Comparison of ENCODE assay signal across 8 cellular contexts in the genomic region with DNA sequence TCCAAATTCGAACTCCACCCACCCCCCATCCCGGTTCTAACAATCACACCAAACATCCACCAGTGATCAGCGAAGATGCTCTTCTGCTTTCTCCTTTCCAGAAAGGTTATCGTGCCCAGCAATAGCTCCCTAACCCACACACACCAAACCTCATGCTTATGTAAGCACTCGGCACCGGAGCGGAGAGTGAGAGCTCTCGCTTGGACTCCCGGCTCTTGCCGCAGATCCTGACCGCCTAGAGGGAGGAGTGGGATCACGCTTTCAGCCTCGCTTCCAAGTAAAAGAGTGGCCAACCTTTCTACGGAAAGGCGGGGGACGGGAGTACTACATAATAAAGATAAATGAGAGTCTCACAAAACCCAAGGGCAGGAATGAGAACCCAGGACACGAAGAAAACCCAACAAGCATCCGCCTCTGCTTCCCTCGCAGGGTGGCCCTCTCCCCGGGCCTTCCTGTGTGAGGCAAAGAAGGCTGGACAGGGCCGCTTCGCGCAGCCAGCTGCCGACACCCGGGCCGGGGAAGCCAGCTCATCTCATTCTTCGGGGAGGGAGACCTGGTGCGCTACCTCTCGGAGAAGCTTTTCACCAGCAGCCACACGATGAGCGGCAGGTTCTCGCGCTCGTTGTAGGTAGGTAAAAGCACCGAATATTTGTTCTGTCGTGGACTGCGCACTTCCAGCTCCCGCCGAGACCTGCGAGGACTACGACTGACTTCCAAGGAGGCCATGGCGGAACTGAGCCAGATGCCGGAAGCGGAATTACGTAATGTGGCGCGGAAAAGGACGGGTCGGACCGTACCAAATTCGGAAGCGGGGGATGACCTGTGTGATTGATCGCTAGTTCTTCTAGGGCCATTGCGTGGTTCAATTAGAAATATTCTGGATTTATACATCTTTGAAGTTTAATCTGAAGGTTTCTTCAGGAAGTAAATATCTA. TPM values are rescaled to one million over a fixed set of nuclear protein-coding genes. Genes with fewer than 3 reads are reported as not detected.
DNase-seq lines count a peak whose midpoint lies in the region; FAIRE-seq and TF ChIP-seq lines count a peak whose summit lies in the region.

A gene (minus strand): TSS at position 735 of the 935 bp plus-strand sequence. CDS start 9 bp downstream, at position 726.

- no peaks in the 10 kb centered on the region for H3K27me3 ChIP-seq in neuron (ENCODE audit: insufficient read depth, low read length)
- no peaks in the 10 kb centered on the region for H3K27me3 ChIP-seq in subcutaneous abdominal adipose tissue (ENCODE audit: control insufficient read depth in 5 of 5, insufficient read depth in 4 of 5, low read length in 5 of 5)

- peak within 1 kb of the TSS; percentile 98 for H3K27ac ChIP-seq in subcutaneous abdominal adipose tissue (ENCODE audit: low read depth, low read length)

- peaks cover 27% of the 10 kb centered on the region for H3K36me3 ChIP-seq in neuron (ENCODE audit: insufficient read depth, low read length)
- H3K36me3 ChIP-seq in subcutaneous abdominal adipose tissue (ENCODE audit: control insufficient read depth in 5 of 5, insufficient read depth in 5 of 5, low read length in 5 of 5): peaks cover 6 to 21% (median 17%) of the 10 kb centered on the region in 5 donors

- H2AFZ ChIP-seq in neuron (ENCODE audit: low read depth, low read length): peak within 1 kb of the TSS; percentile 69

- H3K4me3 ChIP-seq in neuron (ENCODE audit: low read length) (peak within 1 kb of the TSS; percentile 84), subcutaneous abdominal adipose tissue (ENCODE audit: low read depth in 1 of 5, low read length in 5 of 5) (peak within 1 kb of the TSS; percentile 96 to 99 (median 99))

- peaks cover 30% of the 10 kb centered on the region for H3K4me1 ChIP-seq in neuron (ENCODE audit: insufficient read depth, low read length)
- H3K4me1 ChIP-seq in subcutaneous abdominal adipose tissue (ENCODE audit: control insufficient read depth in 5 of 5, insufficient read depth in 5 of 5, low read length in 5 of 5): peaks cover 14 to 44% (median 32%) of the 10 kb centered on the region in 5 donors

- no peaks in the 10 kb centered on the region for H3K9me3 ChIP-seq in neuron (ENCODE audit: low read length)
- H3K9me3 ChIP-seq in subcutaneous abdominal adipose tissue (ENCODE audit: control insufficient read depth in 5 of 5, low read length in 5 of 5): no peaks in the 10 kb centered on the region

- H3K9ac ChIP-seq in subcutaneous abdominal adipose tissue (ENCODE audit: low read length in 5 of 5): peak within 1 kb of the TSS; percentile 95 to 98 (median 98)

- DNase-seq in ELF-1 (ENCODE audit: low read depth, low spot score) (peak; percentile 92), H54 (ENCODE audit: insufficient read length, low spot score) (peak; percentile 41), M059J (ENCODE audit: low read depth) (peak; percentile 86), SHP77 treated with DMSO at 0.1 percent for 48 hours (lab: John Stamatoyannopoulos, UW) (peak; percentile 89), activated gamma-delta T cell treated with Interleukin-2 at 50 U/mL for 16 hours (peak; percentile 88), foreskin melanocyte (peak; percentile 88)

- peak; percentile 97 for TF ChIP-seq POLR2A in H54 (IDR thresholded peaks at IDR 0.05; ENCODE audit: low read depth, low read length)

- FAIRE-seq in H54 (lab: Jason Lieb, UNC): no peak

RNA-seq across cellular contexts. Expression of the gene that starts here (rescaled TPM):
- total RNA-seq in M059J (2014; rRNA removed; shearing (Covaris generic)): 198 and 215 TPM in 2 replicates

Comparison
In these comparisons a context has a peak if more than half of its experiments do, and no peak if none do; other contexts are left out.
1. Peak in every context shown above with its lines: DNase-seq, H3K4me3 ChIP-seq and H3K27ac ChIP-seq.
2. DNase-seq: peak in every context shown above with its lines; median percentile 92 in ELF-1; 89 in SHP77 treated with DMSO at 0.1 percent for 48 hours; 88 in activated gamma-delta T cell treated with Interleukin-2 at 50 U/mL for 16 hours; 88 in foreskin melanocyte; 86 in M059J; 41 in H54.